In genomic region chr5:38382898-38383297, GRCh38 we compare ENCODE assay signal across 1 cellular context.
A peak's percentile ranks its signal among the peaks of the same experiment; 100 is the strongest.
TF ChIP-seq lines count a peak whose summit lies in the region.

No MANE protein-coding gene starts in this region.

TF ChIP-seq in HepG2, 621 proteins besides CTCF, POLR2A, EP300 and RAD21 (continued from another document and continues in another):
- TF ChIP-seq PRDM15 (CRISPR knock-in tag; IDR thresholded peaks at IDR 0.05) (no peak), RFXANK (CRISPR knock-in tag; IDR thresholded peaks at IDR 0.05) (no peak), ZNF646 (CRISPR knock-in tag; IDR thresholded peaks at IDR 0.05) (no peak), ZBTB42 (CRISPR knock-in tag; IDR thresholded peaks at IDR 0.05) (no peak), ZNF761 (CRISPR knock-in tag; conservative IDR thresholded peaks at IDR 0.05) (no peak), SMC3 (IDR thresholded peaks at IDR 0.05; ENCODE audit: low read length) (peak; percentile 80), REXO4 (CRISPR knock-in tag; IDR thresholded peaks at IDR 0.05; ENCODE audit: borderline replicate concordance) (no peak), ZNF383 (CRISPR knock-in tag; IDR thresholded peaks at IDR 0.05; ENCODE audit: borderline replicate concordance) (no peak), TIGD3 (CRISPR knock-in tag; IDR thresholded peaks at IDR 0.05; ENCODE audit: borderline replicate concordance) (no peak), ZNF589 (CRISPR knock-in tag; conservative IDR thresholded peaks at IDR 0.05) (no peak), ZNF709 (CRISPR knock-in tag; IDR thresholded peaks at IDR 0.05) (no peak), ZNF138 (CRISPR knock-in tag; IDR thresholded peaks at IDR 0.05; ENCODE audit: low read depth) (no peak), DMTF1 (CRISPR knock-in tag; IDR thresholded peaks at IDR 0.05) (no peak), CEBPB (IDR thresholded peaks at IDR 0.05; ENCODE audit: borderline replicate concordance, low read depth, low read length) (peak; percentile 96), NFE2L2 (IDR thresholded peaks at IDR 0.05; ENCODE audit: low read length) (no peak), ELF3 (CRISPR knock-in tag; IDR thresholded peaks at IDR 0.05) (peak; percentile 77; the same call in 1 of the 2 replicates), SIN3B (IDR thresholded peaks at IDR 0.05; ENCODE audit: low read length) (no peak), ZNF264 (CRISPR knock-in tag; IDR thresholded peaks at IDR 0.05) (peak; percentile 53; the same call in 1 of the 2 replicates), RBM22 (optimal IDR thresholded peaks at IDR 0.05; ENCODE audit: low read length) (no peak), ZNF407 (CRISPR knock-in tag; IDR thresholded peaks at IDR 0.05; ENCODE audit: not compliant biosample characterization) (no peak), LBX2 (CRISPR knock-in tag; IDR thresholded peaks at IDR 0.05; ENCODE audit: borderline replicate concordance) (no peak), ZNF24 (IDR thresholded peaks at IDR 0.05) (no peak), KDM4B (CRISPR knock-in tag; IDR thresholded peaks at IDR 0.05) (no peak), ZSCAN31 (CRISPR knock-in tag; IDR thresholded peaks at IDR 0.05; ENCODE audit: low read depth) (no peak), ZNF878 (CRISPR knock-in tag; IDR thresholded peaks at IDR 0.05) (peak; percentile 17; the same call in 1 of the 2 replicates), ZBTB25 (CRISPR knock-in tag; IDR thresholded peaks at IDR 0.05) (0 out of 2 replicates have a peak, but pooled peaks have one; percentile 37), ADNP (CRISPR knock-in tag; IDR thresholded peaks at IDR 0.05) (no peak), GMEB1 (CRISPR knock-in tag; IDR thresholded peaks at IDR 0.05; ENCODE audit: borderline replicate concordance) (peak; percentile 29; the same call in 1 of the 2 replicates), MZF1 (CRISPR knock-in tag; IDR thresholded peaks at IDR 0.05; ENCODE audit: borderline replicate concordance) (no peak), IRX3 (CRISPR knock-in tag; IDR thresholded peaks at IDR 0.05; ENCODE audit: borderline replicate concordance, low read depth) (no peak)
